Comparison of ENCODE assay signal across 25 cellular contexts in genomic region chr21:28426545-28426944, GRCh38.
"Had no signal": no experiment of that assay in that cellular context is flagged by ENCODE, and none has a peak within 500 bp of the region (broad histone marks: within the 10 kb centered on the region; RNA-seq: fewer than 3 reads in every experiment).

No MANE protein-coding gene starts in this region.

- H3K4me1 ChIP-seq: left lung, pancreas, psoas muscle, sigmoid colon, vagina had no signal

- DNase-seq: activated B cell treated with CpG ODN at 0.5 μM for 24 hours; activated CD4-positive, alpha-beta T cell treated with anti-CD3 and anti-CD28 coated beads, Interleukin-2, amount 50 U/mL, for 1 hour; activated CD8-positive, alpha-beta T cell treated with anti-CD3 and anti-CD28 coated beads for 36 hours; activated gamma-delta T cell treated with Interleukin-2 at 50 U/mL for 16 hours; activated naive CD4-positive, alpha-beta T cell treated with anti-CD3 and anti-CD28 coated beads, Interleukin-2, amount 50 U/mL, for 16 hours; activated T-cell treated with anti-CD3 and anti-CD28 coated beads, Interleukin-2, amount 50 U/mL, for 4 hours; amygdala; dermis blood vessel endothelial cell; effector CD4-positive, alpha-beta T cell; foreskin melanocyte; left lung; nephron progenitor cell; pancreas; psoas muscle; sigmoid colon; small intestine; stimulated activated CD4-positive, alpha-beta T cell treated with anti-CD3 and anti-CD28 coated beads, Interleukin-4, amount 100 ng/mL, for 24 hours; stimulated activated naive CD8-positive, alpha-beta T cell treated with anti-CD3 and anti-CD28 coated beads, Interleukin-15, amount 100 ng/mL, for 72 hours; substantia nigra had no signal

- H3K9me3 ChIP-seq: breast epithelium, left lung, neutrophil, pancreas, psoas muscle, sigmoid colon, vagina had no signal

- H3K27ac ChIP-seq: breast epithelium, left lung, neutrophil, pancreas, psoas muscle, sigmoid colon, vagina had no signal

- ATAC-seq: activated CD8-positive, alpha-beta T cell treated with anti-CD3 and anti-CD28 coated beads for 36 hours; activated T-cell treated with anti-CD3 and anti-CD28 coated beads, Interleukin-2, amount 50 U/mL, for 4 hours; activated T-helper 17 cell treated with anti-CD3 and anti-CD28 coated beads, Interleukin-2, amount 50 U/mL, for 72 hours; left lung; pancreas; psoas muscle; stimulated activated effector memory CD8-positive, alpha-beta T cell treated with anti-CD3 and anti-CD28 coated beads, Interleukin-12 subunit alpha, Interleukin-12 subunit beta, amount 100 ng/mL, for 72 hours; stimulated activated naive CD8-positive, alpha-beta T cell treated with anti-CD3 and anti-CD28 coated beads, Interleukin-15, amount 100 ng/mL, for 72 hours had no signal

- H3K36me3 ChIP-seq: breast epithelium, left lung, neutrophil, pancreas, sigmoid colon, vagina had no signal

- H3K27me3 ChIP-seq: breast epithelium, left lung, neutrophil, pancreas, sigmoid colon, vagina had no signal

- H3K4me3 ChIP-seq: breast epithelium, left lung, lung, pancreas, psoas muscle, sigmoid colon, vagina had no signal
